In the genomic region with DNA sequence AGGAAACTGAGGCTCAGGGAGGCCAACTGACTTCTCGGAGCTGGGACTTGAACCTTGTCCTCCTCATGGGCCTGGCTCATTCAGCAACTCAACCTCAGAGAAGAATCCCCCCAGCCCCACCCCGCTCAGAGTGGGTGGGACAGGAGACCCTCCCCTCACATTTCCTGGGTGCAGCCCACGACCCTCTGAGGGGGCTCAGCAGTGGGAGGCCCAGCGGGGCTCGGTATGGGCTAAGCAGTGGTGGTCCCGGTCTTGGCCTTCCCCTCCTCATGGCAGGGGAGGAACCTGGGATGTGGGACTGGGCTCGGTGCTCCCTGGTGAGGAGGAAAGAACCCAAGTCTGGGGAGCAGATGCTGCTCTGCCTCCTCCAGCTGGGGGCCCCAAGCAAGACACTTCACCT, we compare ENCODE assay signal across 16 cellular contexts. TPM values are rescaled to one million over a fixed set of nuclear protein-coding genes. Genes with fewer than 3 reads are reported as not detected.
A peak's percentile ranks its signal among the peaks of the same experiment; 100 is the strongest.
DNase-seq lines count a peak whose midpoint lies in the region; ATAC-seq and TF ChIP-seq lines count a peak whose summit lies in the region.
"Had no signal": no experiment of that assay in that cellular context is flagged by ENCODE, and none has a peak within 500 bp of the region (broad histone marks: within the 10 kb centered on the region; RNA-seq: fewer than 3 reads in every experiment).

No MANE protein-coding gene starts in this region.

- peak overlapping the region in 9 of 11 experiments; percentile 58 to 91 (median 81); a peak in 18 of 22 replicates for H3K4me2 ChIP-seq in BLaER1 treated with 17β-estradiol and CSF1 and Interleukin-3, amounts not matched to agents 10 nM and 100 nM
- H3K4me2 ChIP-seq: A549 had no signal

- no peaks in the 10 kb centered on the region for H3K9me3 ChIP-seq in BLaER1 treated with 17β-estradiol and CSF1 and Interleukin-3, amounts not matched to agents 10 nM and 100 nM (replicated peaks in 1 of 11)
- H3K9me3 ChIP-seq in gastroesophageal sphincter = no peaks in the 10 kb centered on the region
- H3K9me3 ChIP-seq: A549, BE2C, Caco-2 had no signal

- no peak for TF ChIP-seq EP300 in gastroesophageal sphincter (IDR thresholded peaks at IDR 0.05)

- H3K4me3 ChIP-seq in BLaER1 treated with 17β-estradiol and CSF1 and Interleukin-3, amounts not matched to agents 10 nM and 100 nM = no peak overlapping the region
- H3K4me3 ChIP-seq in gastroesophageal sphincter = no peak overlapping the region
- H3K4me3 ChIP-seq: A549 had no signal

- ATAC-seq in gastroesophageal sphincter = no peak
- ATAC-seq in HG03354 (IDR thresholded peaks at IDR 0.05; ENCODE audit: poor library complexity, severe bottlenecking, unreplicated experiment) = no peak
- ATAC-seq: A549 had no signal

- TF ChIP-seq POLR2A in gastroesophageal sphincter (IDR thresholded peaks at IDR 0.05) = no peak

- TF ChIP-seq CTCF in VCaP (conservative IDR thresholded peaks at IDR 0.05) (no peak), gastroesophageal sphincter (IDR thresholded peaks at IDR 0.05) (no peak)

- no peaks in the 10 kb centered on the region for H3K36me3 ChIP-seq in BLaER1 treated with 17β-estradiol and CSF1 and Interleukin-3, amounts not matched to agents 10 nM and 100 nM
- no peaks in the 10 kb centered on the region for H3K36me3 ChIP-seq in gastroesophageal sphincter
- H3K36me3 ChIP-seq: BE2C had no signal

- peak overlapping the region in 1 of 11 experiments; percentile 73; a peak in 1 of 22 replicates for H3K9ac ChIP-seq in BLaER1 treated with 17β-estradiol and CSF1 and Interleukin-3, amounts not matched to agents 10 nM and 100 nM

- WGBS in gastroesophageal sphincter (ENCODE audit: low coverage in 1 of 2), 2 donors = 100% methylated on average over 1 of the region's 7 CpGs; no CpG with 5 or more reads in 1 of the 2 donors

- peak overlapping the region in 5 of 11 experiments; percentile 59 to 79 (median 75); a peak in 5 of 22 replicates for H3K27ac ChIP-seq in BLaER1 treated with 17β-estradiol and CSF1 and Interleukin-3, amounts not matched to agents 10 nM and 100 nM
- peak overlapping the region; percentile 68 for H3K27ac ChIP-seq in VCaP
- peak overlapping the region in 3 of 4 donors; percentile 33 to 48 (median 43) for H3K27ac ChIP-seq in gastroesophageal sphincter
- H3K27ac ChIP-seq in substantia nigra (ENCODE audit: low read depth, low read length, poor library complexity, severe bottlenecking) = peak overlapping the region; percentile 83
- H3K27ac ChIP-seq: A549 had no signal

- H3K27me3 ChIP-seq in BLaER1 treated with 17β-estradiol and CSF1 and Interleukin-3, amounts not matched to agents 10 nM and 100 nM = 0 out of 22 replicates have a peak, but pooled peaks cover 0 to 8% (median 0%) of the 10 kb centered on the region in 11 experiments
- H3K27me3 ChIP-seq in gastroesophageal sphincter = peaks cover 99% of the 10 kb centered on the region
- H3K27me3 ChIP-seq: BE2C had no signal

- peaks cover 0 to 20% (median 0%) of the 10 kb centered on the region in 11 experiments; a peak in 3 of 22 replicates for H4K20me1 ChIP-seq in BLaER1 treated with 17β-estradiol and CSF1 and Interleukin-3, amounts not matched to agents 10 nM and 100 nM

- DNase-seq in substantia nigra (lab: John Stamatoyannopoulos, UW) (no peak), NCI-H2171 (lab: John Stamatoyannopoulos, UW) (no peak), NCI-H748 treated with DMSO at 0.1 percent for 48 hours (lab: John Stamatoyannopoulos, UW) (no peak)
- DNase-seq: Caco-2; CD8-positive, alpha-beta memory T cell; DND-41; GDM1; GOT3; HCEC 1CT; HFFc6 had no signal

- peaks cover 33 to 70% (median 67%) of the 10 kb centered on the region in 10 experiments for H3K4me1 ChIP-seq in BLaER1 treated with 17β-estradiol and CSF1 and Interleukin-3, amounts not matched to agents 10 nM and 100 nM
- H3K4me1 ChIP-seq in gastroesophageal sphincter = peaks cover 0 to 54% (median 5%) of the 10 kb centered on the region in 3 donors

RNA-seq across cellular contexts. Expression of a gene that starts 14.2 kb away (rescaled TPM):
- under 1 TPM in 3 of 4 donors, not detected in 1; 0.27 to 0.62 (median 0.32) TPM for total RNA-seq in gastroesophageal sphincter
- total RNA-seq: Caco-2, HFFc6 had no signal
